1 cellular context compared by ENCODE assay signal in the genomic region with DNA sequence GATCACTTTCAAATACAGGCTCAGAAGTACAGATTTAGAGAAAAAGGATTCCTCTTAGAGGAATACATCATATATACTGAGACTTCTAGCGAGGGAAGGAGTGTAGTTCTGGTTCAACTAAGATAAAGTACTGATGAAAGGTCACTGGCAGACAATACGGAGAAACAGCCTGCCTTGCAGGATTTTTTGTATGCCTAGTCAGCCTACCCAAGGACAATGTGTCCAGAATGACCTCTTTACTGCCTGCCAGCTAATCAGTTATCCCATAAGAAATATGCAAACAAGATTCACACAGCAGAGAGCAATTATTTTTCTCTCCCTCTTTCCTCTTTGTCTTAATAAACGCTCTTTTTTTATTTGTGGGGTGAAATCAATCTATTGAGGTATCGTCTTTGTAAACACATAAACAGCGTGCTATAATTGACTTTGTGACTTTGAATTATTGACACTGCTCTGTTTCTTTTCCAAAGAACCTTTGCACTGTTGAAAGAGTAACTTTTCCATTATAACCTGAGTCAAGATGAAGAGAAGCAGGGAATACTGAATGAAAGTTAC.
TF ChIP-seq lines count a peak whose summit lies in the region.

No MANE protein-coding gene starts in this region.

TF ChIP-seq in HepG2, 621 proteins besides CTCF, POLR2A, EP300 and RAD21 (continued from another document and continues in another):
- TF ChIP-seq, protein P1, sequence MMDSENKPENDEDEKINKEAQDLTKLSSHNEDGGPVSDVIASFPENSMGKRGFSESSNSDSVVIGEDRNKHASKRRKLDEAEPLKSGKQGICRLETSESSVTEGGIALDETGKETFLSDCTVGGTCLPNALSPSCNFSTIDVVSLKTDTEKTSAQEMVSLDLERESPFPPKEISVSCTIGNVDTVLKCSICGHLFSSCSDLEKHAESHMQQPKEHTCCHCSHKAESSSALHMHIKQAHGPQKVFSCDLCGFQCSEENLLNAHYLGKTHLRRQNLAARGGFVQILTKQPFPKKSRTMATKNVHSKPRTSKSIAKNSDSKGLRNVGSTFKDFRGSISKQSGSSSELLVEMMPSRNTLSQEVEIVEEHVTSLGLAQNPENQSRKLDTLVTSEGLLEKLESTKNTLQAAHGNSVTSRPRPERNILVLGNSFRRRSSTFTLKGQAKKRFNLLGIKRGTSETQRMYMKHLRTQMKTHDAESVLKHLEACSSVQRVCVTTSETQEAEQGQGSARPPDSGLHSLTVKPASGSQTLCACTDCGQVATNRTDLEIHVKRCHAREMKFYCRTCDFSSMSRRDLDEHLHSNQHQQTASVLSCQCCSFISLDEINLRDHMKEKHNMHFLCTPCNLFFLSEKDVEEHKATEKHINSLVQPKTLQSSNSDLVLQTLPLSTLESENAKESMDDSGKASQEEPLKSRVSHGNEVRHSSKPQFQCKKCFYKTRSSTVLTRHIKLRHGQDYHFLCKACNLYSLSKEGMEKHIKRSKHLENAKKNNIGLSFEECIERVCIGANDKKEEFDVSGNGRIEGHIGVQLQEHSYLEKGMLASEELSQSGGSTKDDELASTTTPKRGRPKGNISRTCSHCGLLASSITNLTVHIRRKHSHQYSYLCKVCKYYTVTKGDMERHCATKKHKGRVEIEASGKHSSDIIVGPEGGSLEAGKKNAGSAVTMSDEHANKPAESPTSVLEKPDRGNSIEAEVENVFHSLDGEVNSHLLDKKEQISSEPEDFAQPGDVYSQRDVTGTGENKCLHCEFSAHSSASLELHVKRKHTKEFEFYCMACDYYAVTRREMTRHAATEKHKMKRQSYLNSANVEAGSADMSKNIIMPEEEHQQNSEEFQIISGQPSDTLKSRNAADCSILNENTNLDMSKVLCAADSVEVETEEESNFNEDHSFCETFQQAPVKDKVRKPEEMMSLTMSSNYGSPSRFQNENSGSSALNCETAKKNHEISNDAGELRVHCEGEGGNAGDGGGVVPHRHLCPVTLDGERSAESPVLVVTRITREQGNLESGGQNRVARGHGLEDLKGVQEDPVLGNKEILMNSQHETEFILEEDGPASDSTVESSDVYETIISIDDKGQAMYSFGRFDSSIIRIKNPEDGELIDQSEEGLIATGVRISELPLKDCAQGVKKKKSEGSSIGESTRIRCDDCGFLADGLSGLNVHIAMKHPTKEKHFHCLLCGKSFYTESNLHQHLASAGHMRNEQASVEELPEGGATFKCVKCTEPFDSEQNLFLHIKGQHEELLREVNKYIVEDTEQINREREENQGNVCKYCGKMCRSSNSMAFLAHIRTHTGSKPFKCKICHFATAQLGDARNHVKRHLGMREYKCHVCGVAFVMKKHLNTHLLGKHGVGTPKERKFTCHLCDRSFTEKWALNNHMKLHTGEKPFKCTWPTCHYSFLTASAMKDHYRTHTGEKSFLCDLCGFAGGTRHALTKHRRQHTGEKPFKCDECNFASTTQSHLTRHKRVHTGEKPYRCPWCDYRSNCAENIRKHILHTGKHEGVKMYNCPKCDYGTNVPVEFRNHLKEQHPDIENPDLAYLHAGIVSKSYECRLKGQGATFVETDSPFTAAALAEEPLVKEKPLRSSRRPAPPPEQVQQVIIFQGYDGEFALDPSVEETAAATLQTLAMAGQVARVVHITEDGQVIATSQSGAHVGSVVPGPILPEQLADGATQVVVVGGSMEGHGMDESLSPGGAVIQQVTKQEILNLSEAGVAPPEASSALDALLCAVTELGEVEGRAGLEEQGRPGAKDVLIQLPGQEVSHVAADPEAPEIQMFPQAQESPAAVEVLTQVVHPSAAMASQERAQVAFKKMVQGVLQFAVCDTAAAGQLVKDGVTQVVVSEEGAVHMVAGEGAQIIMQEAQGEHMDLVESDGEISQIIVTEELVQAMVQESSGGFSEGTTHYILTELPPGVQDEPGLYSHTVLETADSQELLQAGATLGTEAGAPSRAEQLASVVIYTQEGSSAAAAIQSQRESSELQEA (CRISPR knock-in tag; IDR thresholded peaks at IDR 0.05; ENCODE audit: not compliant biosample characterization) = no peak
- TF ChIP-seq FOSL2 (CRISPR knock-in tag; IDR thresholded peaks at IDR 0.05) = peak; percentile 52; the same call in 1 of the 2 replicates
- no peak for TF ChIP-seq ZNF101 (CRISPR knock-in tag; IDR thresholded peaks at IDR 0.05; ENCODE audit: borderline replicate concordance, low read depth)
- TF ChIP-seq ZNF350 (CRISPR knock-in tag; IDR thresholded peaks at IDR 0.05; ENCODE audit: borderline replicate concordance, low read depth) = no peak
- TF ChIP-seq ZNF333 (CRISPR knock-in tag; IDR thresholded peaks at IDR 0.05; ENCODE audit: borderline replicate concordance) = no peak
- TF ChIP-seq THAP8 (CRISPR knock-in tag; IDR thresholded peaks at IDR 0.05; ENCODE audit: borderline replicate concordance) = no peak
- peak; percentile 32; the same call in 1 of the 2 replicates for TF ChIP-seq ATF2 (CRISPR knock-in tag; IDR thresholded peaks at IDR 0.05)
- TF ChIP-seq UBTF (CRISPR knock-in tag; IDR thresholded peaks at IDR 0.05) = no peak
- no peak for TF ChIP-seq ZBTB7A (CRISPR knock-in tag; IDR thresholded peaks at IDR 0.05)
- 0 out of 2 replicates have a peak, but pooled peaks have one; percentile 22 for TF ChIP-seq ZSCAN20 (CRISPR knock-in tag; IDR thresholded peaks at IDR 0.05; ENCODE audit: borderline replicate concordance)
- TF ChIP-seq NR3C1 (CRISPR knock-in tag; IDR thresholded peaks at IDR 0.05) = no peak
- TF ChIP-seq FOXP1 (IDR thresholded peaks at IDR 0.05) = peak; percentile 87
- TF ChIP-seq FOXP1 (CRISPR knock-in tag; IDR thresholded peaks at IDR 0.05) = peak; percentile 93
- peak; percentile 85; the same call in 1 of the 2 replicates for TF ChIP-seq FOXJ3 (CRISPR knock-in tag; IDR thresholded peaks at IDR 0.05; ENCODE audit: borderline replicate concordance)
- TF ChIP-seq TEAD3 (CRISPR knock-in tag; optimal IDR thresholded peaks at IDR 0.05; ENCODE audit: borderline replicate concordance) = peak; percentile 35
- peak; percentile 12; the same call in 1 of the 2 replicates for TF ChIP-seq ZNF24 (IDR thresholded peaks at IDR 0.05)
- TF ChIP-seq PAF1 (CRISPR knock-in tag; IDR thresholded peaks at IDR 0.05) = no peak
- peak; percentile 57; the same call in 1 of the 2 replicates for TF ChIP-seq NR2F2 (IDR thresholded peaks at IDR 0.05; ENCODE audit: borderline replicate concordance, low read depth)
- TF ChIP-seq ZNF598 (CRISPR knock-in tag; IDR thresholded peaks at IDR 0.05; ENCODE audit: borderline replicate concordance) = no peak
- TF ChIP-seq, protein P2, sequence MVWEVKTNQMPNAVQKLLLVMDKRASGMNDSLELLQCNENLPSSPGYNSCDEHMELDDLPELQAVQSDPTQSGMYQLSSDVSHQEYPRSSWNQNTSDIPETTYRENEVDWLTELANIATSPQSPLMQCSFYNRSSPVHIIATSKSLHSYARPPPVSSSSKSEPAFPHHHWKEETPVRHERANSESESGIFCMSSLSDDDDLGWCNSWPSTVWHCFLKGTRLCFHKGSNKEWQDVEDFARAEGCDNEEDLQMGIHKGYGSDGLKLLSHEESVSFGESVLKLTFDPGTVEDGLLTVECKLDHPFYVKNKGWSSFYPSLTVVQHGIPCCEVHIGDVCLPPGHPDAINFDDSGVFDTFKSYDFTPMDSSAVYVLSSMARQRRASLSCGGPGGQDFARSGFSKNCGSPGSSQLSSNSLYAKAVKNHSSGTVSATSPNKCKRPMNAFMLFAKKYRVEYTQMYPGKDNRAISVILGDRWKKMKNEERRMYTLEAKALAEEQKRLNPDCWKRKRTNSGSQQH (CRISPR knock-in tag; IDR thresholded peaks at IDR 0.05; ENCODE audit: low read depth) = 0 out of 2 replicates have a peak, but pooled peaks have one; percentile 49
- peak; percentile 70; the same call in 1 of the 2 replicates for TF ChIP-seq MIXL1 (CRISPR knock-in tag; IDR thresholded peaks at IDR 0.05)
- no peak for TF ChIP-seq ATF7 (IDR thresholded peaks at IDR 0.05)
- TF ChIP-seq ATF7 (CRISPR knock-in tag; IDR thresholded peaks at IDR 0.05) = no peak
- no peak for TF ChIP-seq ZNF224 (CRISPR knock-in tag; IDR thresholded peaks at IDR 0.05)
- TF ChIP-seq ZNF567 (CRISPR knock-in tag; IDR thresholded peaks at IDR 0.05; ENCODE audit: borderline replicate concordance) = no peak
- no peak for TF ChIP-seq MAZ (IDR thresholded peaks at IDR 0.05; ENCODE audit: borderline replicate concordance, low read depth, low read length)
- TF ChIP-seq MAZ (CRISPR knock-in tag; IDR thresholded peaks at IDR 0.05; ENCODE audit: low read depth) = no peak
- peak; percentile 66; the same call in 1 of the 2 replicates for TF ChIP-seq ISL2 (CRISPR knock-in tag; IDR thresholded peaks at IDR 0.05)
- no peak for TF ChIP-seq RFX1 (IDR thresholded peaks at IDR 0.05)
- TF ChIP-seq ZMYM4 (CRISPR knock-in tag; IDR thresholded peaks at IDR 0.05) = 0 out of 2 replicates have a peak, but pooled peaks have one; percentile 36
- TF ChIP-seq ZNF792 (CRISPR knock-in tag; IDR thresholded peaks at IDR 0.05) = 0 out of 2 replicates have a peak, but pooled peaks have one; percentile 20
- no peak for TF ChIP-seq TRIM24 (CRISPR knock-in tag; IDR thresholded peaks at IDR 0.05)
- no peak for TF ChIP-seq ZNF256 (CRISPR knock-in tag; conservative IDR thresholded peaks at IDR 0.05)
- TF ChIP-seq HNF4G (IDR thresholded peaks at IDR 0.05; ENCODE audit: borderline replicate concordance, low read depth, low read length) = 0 out of 2 replicates have a peak, but pooled peaks have one; percentile 47
- TF ChIP-seq HNF4G (CRISPR knock-in tag; IDR thresholded peaks at IDR 0.05; ENCODE audit: borderline replicate concordance, low read depth) = no peak; the same call in 1 of the 2 replicates
- TF ChIP-seq HNF4A (CRISPR knock-in tag; IDR thresholded peaks at IDR 0.05) = peak; percentile 78
- TF ChIP-seq ASH2L (IDR thresholded peaks at IDR 0.05; ENCODE audit: insufficient read length, low read depth, low read length) = peak; percentile 83
- TF ChIP-seq FOXK1 (CRISPR knock-in tag; IDR thresholded peaks at IDR 0.05; ENCODE audit: borderline replicate concordance, low read depth) = peak; percentile 35; the same call in 1 of the 2 replicates
- TF ChIP-seq, protein P3, sequence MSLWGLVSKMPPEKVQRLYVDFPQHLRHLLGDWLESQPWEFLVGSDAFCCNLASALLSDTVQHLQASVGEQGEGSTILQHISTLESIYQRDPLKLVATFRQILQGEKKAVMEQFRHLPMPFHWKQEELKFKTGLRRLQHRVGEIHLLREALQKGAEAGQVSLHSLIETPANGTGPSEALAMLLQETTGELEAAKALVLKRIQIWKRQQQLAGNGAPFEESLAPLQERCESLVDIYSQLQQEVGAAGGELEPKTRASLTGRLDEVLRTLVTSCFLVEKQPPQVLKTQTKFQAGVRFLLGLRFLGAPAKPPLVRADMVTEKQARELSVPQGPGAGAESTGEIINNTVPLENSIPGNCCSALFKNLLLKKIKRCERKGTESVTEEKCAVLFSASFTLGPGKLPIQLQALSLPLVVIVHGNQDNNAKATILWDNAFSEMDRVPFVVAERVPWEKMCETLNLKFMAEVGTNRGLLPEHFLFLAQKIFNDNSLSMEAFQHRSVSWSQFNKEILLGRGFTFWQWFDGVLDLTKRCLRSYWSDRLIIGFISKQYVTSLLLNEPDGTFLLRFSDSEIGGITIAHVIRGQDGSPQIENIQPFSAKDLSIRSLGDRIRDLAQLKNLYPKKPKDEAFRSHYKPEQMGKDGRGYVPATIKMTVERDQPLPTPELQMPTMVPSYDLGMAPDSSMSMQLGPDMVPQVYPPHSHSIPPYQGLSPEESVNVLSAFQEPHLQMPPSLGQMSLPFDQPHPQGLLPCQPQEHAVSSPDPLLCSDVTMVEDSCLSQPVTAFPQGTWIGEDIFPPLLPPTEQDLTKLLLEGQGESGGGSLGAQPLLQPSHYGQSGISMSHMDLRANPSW (CRISPR knock-in tag; IDR thresholded peaks at IDR 0.05; ENCODE audit: borderline replicate concordance) = 0 out of 2 replicates have a peak, but pooled peaks have one; percentile 41
- TF ChIP-seq MXD4 (CRISPR knock-in tag; IDR thresholded peaks at IDR 0.05) = no peak
- TF ChIP-seq MTA3 (CRISPR knock-in tag; IDR thresholded peaks at IDR 0.05) = no peak
- no peak for TF ChIP-seq TAF15 (IDR thresholded peaks at IDR 0.05; ENCODE audit: low read depth, low read length, poor library complexity, severe bottlenecking)
- no peak for TF ChIP-seq ZNF703 (CRISPR knock-in tag; IDR thresholded peaks at IDR 0.05; ENCODE audit: borderline replicate concordance)
